ENCODE assay signal across 8 cellular contexts in the genomic region with DNA sequence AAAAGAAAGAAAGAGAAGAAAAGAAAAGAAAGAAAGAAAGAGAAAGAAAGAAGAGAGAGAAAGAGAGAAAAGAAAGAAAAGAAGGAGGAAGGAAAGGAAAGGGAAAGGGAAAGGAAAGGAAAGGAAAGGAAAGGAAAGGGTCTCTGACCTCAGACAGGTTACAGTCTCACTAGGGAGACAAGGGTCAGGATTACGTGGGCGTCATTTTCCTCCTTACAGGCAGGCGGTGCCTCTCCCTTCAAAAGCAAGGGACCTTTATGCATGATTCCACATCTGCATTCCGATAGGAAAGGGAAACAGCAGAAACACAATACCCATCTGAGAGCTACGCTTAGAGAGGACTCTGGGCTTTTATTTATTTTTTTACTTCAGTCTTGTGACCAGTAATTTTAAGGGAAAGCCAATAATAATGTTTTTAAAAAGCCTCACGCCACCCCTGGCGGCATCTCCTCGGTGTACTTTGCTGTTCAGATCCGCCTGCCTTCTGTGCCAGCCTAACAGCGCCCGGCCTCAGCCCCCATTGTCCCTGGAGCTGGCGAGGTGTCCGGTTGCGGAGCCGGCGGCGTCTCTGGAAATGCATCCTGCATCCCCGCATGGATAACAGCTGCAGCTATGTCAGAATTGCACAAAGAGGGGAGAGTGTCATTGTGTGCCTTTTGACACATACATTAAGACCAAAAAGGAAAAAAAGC. TPM values are rescaled to one million over a fixed set of nuclear protein-coding genes. Genes with fewer than 3 reads are reported as not detected.
DNase-seq lines count a peak whose midpoint lies in the region; ATAC-seq and TF ChIP-seq lines count a peak whose summit lies in the region.

No MANE protein-coding gene starts in this region.

- H4K20me1 ChIP-seq in SK-N-SH (ENCODE audit: insufficient read depth): no peaks in the 10 kb centered on the region

- H3K4me1 Mint-ChIP-seq in Caco-2 (ENCODE audit: low read depth, unreplicated experiment): peaks cover 40% of the 10 kb centered on the region

- TF ChIP-seq RAD21 in SK-N-SH (IDR thresholded peaks at IDR 0.05; ENCODE audit: low read length): peak; percentile 37

- TF ChIP-seq CTCF in Caco-2 (IDR thresholded peaks at IDR 0.05; ENCODE audit: insufficient read depth in 1 of 2, low read depth in 1 of 2, low read length in 1 of 2, severe bottlenecking in 1 of 2, unreplicated experiment in 1 of 2) (peak; percentile 5 to 11), SK-N-SH (IDR thresholded peaks at IDR 0.05) (peak; percentile 11; the same call in 1 of the 2 replicates)

- H3K4me3 ChIP-seq in Caco-2 (ENCODE audit: low read depth, low read length) (peak overlapping the region; percentile 72), SK-N-SH (ENCODE audit: low read depth in 2 of 2, low read length in 1 of 2) (peak overlapping the region; percentile 68 to 72)

- POLR2A ChIA-PET in Caco-2 (lab: Charles Lee) (no interaction called here), SK-N-SH (lab: Yijun Ruan, JAX) (no interaction called here)

- H3K4me1 ChIP-seq in Caco-2 (peaks cover 29% of the 10 kb centered on the region), SK-N-SH (ENCODE audit: control insufficient read depth in 1 of 2, insufficient read depth in 2 of 2, low read depth in 1 of 2, low read length in 1 of 2) (peaks cover 7 to 8% of the 10 kb centered on the region in 2 experiments; a peak in 2 of 4 replicates)

- no peaks in the 10 kb centered on the region for H3K9me3 Mint-ChIP-seq in Caco-2 (ENCODE audit: unreplicated experiment)

- H3K4me2 ChIP-seq in SK-N-SH: peak overlapping the region; percentile 85

- DNase-seq in Caco-2 (peak; percentile 64 to 73), Kasumi-1 (lab: John Stamatoyannopoulos, UW) (peak; percentile 60 to 75), SK-N-SH (peak; percentile 83), ecto neural progenitor cell (ENCODE audit: low spot score) (peak; percentile 90), left colon (peak; percentile 63 to 69), GM19238 (ENCODE audit: insufficient read length, low spot score) (no peak)
- DNase-seq in stimulated activated naive CD8-positive, alpha-beta T cell treated with anti-CD3 and anti-CD28 coated beads, Interleukin-15, Interleukin-2, amounts not matched to agents 100 U/mL and 50 U/mL, for 24 hours: peak; percentile 26

- 2% methylated on average over 18 of the region's 18 CpGs for WGBS in SK-N-SH (ENCODE audit: low lambda C conversion rate)

- H3K36me3 ChIP-seq in Caco-2 (ENCODE audit: control insufficient read depth, insufficient read depth, low read length) (no peaks in the 10 kb centered on the region), SK-N-SH (replicated peaks in 1 of 2; ENCODE audit: control insufficient read depth in 1 of 2, insufficient read depth in 2 of 2, low read length in 1 of 2) (no peaks in the 10 kb centered on the region)

- peak overlapping the region; percentile 55 to 89; a peak in 3 of 4 replicates for H3K27ac ChIP-seq in SK-N-SH (ENCODE audit: low read depth in 2 of 2, low read length in 1 of 2)

- H3F3A ChIP-seq in SK-N-SH (replicated peaks; ENCODE audit: insufficient read depth): peaks cover 17% of the 10 kb centered on the region

- H3K9ac ChIP-seq in SK-N-SH: peak overlapping the region; percentile 43; the same call in 1 of the 2 replicates

- peaks cover 23% of the 10 kb centered on the region for H3K79me2 ChIP-seq in SK-N-SH (ENCODE audit: insufficient read depth)

- CTCF ChIA-PET in Caco-2 (lab: Charles Lee): interaction anchor here (0.6 to 1.2 kb wide), 3 partner anchors 8 to 112 kb away, joined by 3 to 12 read pairs (median 6); no protein-coding TSS in a partner anchor
- CTCF ChIA-PET in SK-N-SH (lab: Yijun Ruan, JAX): interaction anchor here (0.7 to 4.9 kb wide), 9 partner anchors 10 to 202 kb away, joined by 3 to 24 read pairs (median 5); no protein-coding TSS in a partner anchor

- no peaks in the 10 kb centered on the region for H3K9me3 ChIP-seq in Caco-2
- H3K9me3 ChIP-seq in SK-N-SH: no peaks in the 10 kb centered on the region

- H3K36me3 Mint-ChIP-seq in Caco-2 (ENCODE audit: insufficient read depth, unreplicated experiment): peaks cover 12% of the 10 kb centered on the region

- peak overlapping the region; percentile 82 for H3K4me3 Mint-ChIP-seq in Caco-2 (ENCODE audit: unreplicated experiment)

- intact Hi-C loops in Caco-2 (cut with micrococcal nuclease; ENCODE audit: unreplicated experiment): loop anchor here (2.0 to 10.0 kb wide), 2 partner anchors 42 to 60 kb away; a partner anchor contains a TSS
- intact Hi-C loops in left colon (cut with DNase I, micrococcal nuclease): no loop called here

- ATAC-seq in left colon (peak; percentile 56), HG02610 (IDR thresholded peaks at IDR 0.05; ENCODE audit: unreplicated experiment) (no peak)
- ATAC-seq in stimulated activated naive CD8-positive, alpha-beta T cell treated with anti-CD3 and anti-CD28 coated beads, Interleukin-15, Interleukin-2, amounts not matched to agents 100 U/mL and 50 U/mL, for 24 hours: no peak

- H3K9me2 ChIP-seq in SK-N-SH: no peaks in the 10 kb centered on the region

- no TSS peak for BruUV-seq in Caco-2 (replicated peaks; lab: Mats Ljungman, UMichigan)

- peak overlapping the region; percentile 48 for H3K27ac Mint-ChIP-seq in Caco-2 (ENCODE audit: unreplicated experiment)

- H3K27me3 Mint-ChIP-seq in Caco-2 (ENCODE audit: insufficient read depth, unreplicated experiment): no peaks in the 10 kb centered on the region

- no peak for TF ChIP-seq EP300 in SK-N-SH (IDR thresholded peaks at IDR 0.05; ENCODE audit: borderline replicate concordance in 1 of 2, low read depth in 1 of 2, low read length in 1 of 2)

- peak overlapping the region; percentile 71 for H2AFZ ChIP-seq in SK-N-SH (ENCODE audit: low read depth)

- no peaks in the 10 kb centered on the region for H3K27me3 ChIP-seq in Caco-2 (replicated peaks; ENCODE audit: control insufficient read depth, insufficient read depth, low read length)
- H3K27me3 ChIP-seq in SK-N-SH (ENCODE audit: insufficient read depth): no peaks in the 10 kb centered on the region

TF ChIP-seq in SK-N-SH, 30 proteins besides CTCF, POLR2A, EP300 and RAD21:
- TF ChIP-seq CHD2 (IDR thresholded peaks at IDR 0.05; ENCODE audit: low read length, partially characterized antibody): no peak
- TF ChIP-seq MXI1 (IDR thresholded peaks at IDR 0.05; ENCODE audit: low read depth, low read length): peak; percentile 51
- TF ChIP-seq, protein P1, sequence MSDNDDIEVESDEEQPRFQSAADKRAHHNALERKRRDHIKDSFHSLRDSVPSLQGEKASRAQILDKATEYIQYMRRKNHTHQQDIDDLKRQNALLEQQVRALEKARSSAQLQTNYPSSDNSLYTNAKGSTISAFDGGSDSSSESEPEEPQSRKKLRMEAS (IDR thresholded peaks at IDR 0.05; ENCODE audit: low read depth): peak; percentile 69; the same call in 1 of the 2 replicates

RNA-seq across cellular contexts. Expression of a gene that starts 0.9 kb away (rescaled TPM):
- 13.8 and 15.4 TPM in 2 replicates for total RNA-seq in Caco-2 (2022)
- polyA plus RNA-seq in SK-N-SH (2012; rRNA removed): 20.6 and 21.1 TPM in 2 replicates
- polyA plus RNA-seq in SK-N-SH (2012; cell fraction: cytosol; rRNA removed): 5.6 and 8.7 TPM in 2 replicates
- 122 and 128 TPM in 2 replicates for polyA plus RNA-seq in SK-N-SH (2012; cell fraction: nucleus; rRNA removed)
- total RNA-seq in left colon: 10 to 100 TPM; 62.3 to 66.4 TPM
